In genomic region chr4:2071252-2071911, GRCh38 we compare ENCODE assay signal across 19 cellular contexts. TPM values are rescaled to one million over a fixed set of nuclear protein-coding genes. Genes with fewer than 3 reads are reported as not detected.
DNase-seq lines count a peak whose midpoint lies in the region; ATAC-seq, FAIRE-seq and TF ChIP-seq lines count a peak whose summit lies in the region.
"Had no signal": no experiment of that assay in that cellular context is flagged by ENCODE, and none has a peak within 500 bp of the region (broad histone marks: within the 10 kb centered on the region; RNA-seq: fewer than 3 reads in every experiment).

No MANE protein-coding gene starts in this region.

- no peak for TF ChIP-seq EP300 in HepG2 (IDR thresholded peaks at IDR 0.05; ENCODE audit: low read depth in 2 of 2, low read length in 2 of 2)
- no peak for TF ChIP-seq EP300 in HepG2 (CRISPR knock-in tag; IDR thresholded peaks at IDR 0.05; ENCODE audit: borderline replicate concordance)

- no peaks in the 10 kb centered on the region for H3K9me3 ChIP-seq in Panc1 (ENCODE audit: control insufficient read depth, insufficient read depth, low read depth, low read length)
- no peaks in the 10 kb centered on the region for H3K9me3 ChIP-seq in HepG2 (ENCODE audit: low read length)
- H3K9me3 ChIP-seq in spleen = no peaks in the 10 kb centered on the region

- no peaks in the 10 kb centered on the region for H3K79me2 ChIP-seq in HepG2 (ENCODE audit: insufficient read depth, low read length)

- H3K4me3 ChIP-seq in Panc1 (ENCODE audit: low read depth in 2 of 2, low read length in 2 of 2) = no peak overlapping the region
- peak overlapping the region; percentile 21 to 56 (median 40); a peak in 4 of 6 replicates for H3K4me3 ChIP-seq in HepG2 (replicated peaks in 1 of 3; ENCODE audit: insufficient read depth in 1 of 3, low read depth in 2 of 3, low read length in 3 of 3)
- no peak overlapping the region for H3K4me3 ChIP-seq in spleen
- H3K4me3 ChIP-seq: SK-N-MC had no signal

- H3K27ac ChIP-seq in Panc1 (ENCODE audit: low read length) (no peak overlapping the region), HepG2 (ENCODE audit: extremely low read length, insufficient read depth, low read length) (peak overlapping the region; percentile 45), spleen (no peak overlapping the region)
- H3K27ac ChIP-seq: brain microvascular endothelial cell, HL-60, KMS-11, SK-N-MC had no signal

- no peak overlapping the region for H2AFZ ChIP-seq in HepG2 (ENCODE audit: low read length)

- BruUV-seq in Panc1 (replicated peaks; lab: Mats Ljungman, UMichigan) (no TSS peak), HepG2 (replicated peaks; lab: Mats Ljungman, UMichigan) (no TSS peak)

- TF ChIP-seq POLR2A in HepG2 (IDR thresholded peaks at IDR 0.05; ENCODE audit: insufficient read depth in 1 of 2, low read depth in 2 of 2, low read length in 2 of 2) (no peak), spleen (IDR thresholded peaks at IDR 0.05) (no peak)

- no peak for TF ChIP-seq RAD21 in HepG2 (CRISPR knock-in tag; IDR thresholded peaks at IDR 0.05)

- CTCF ChIA-PET in Panc1 (lab: Charles Lee) (no interaction called here), HepG2 (lab: Yijun Ruan, JAX; ENCODE audit: low intra/inter-chr PET ratio, low total read pairs) (interaction anchor here (0.6 kb wide), 1 partner anchor 61 kb away, joined by 4 read pairs; no protein-coding TSS in a partner anchor)

- H3K9ac ChIP-seq in HepG2 (ENCODE audit: insufficient read depth, low read depth, low read length) = peak overlapping the region; percentile 38
- H3K9ac ChIP-seq: KMS-11 had no signal

- FAIRE-seq in HepG2 (lab: Jason Lieb, UNC) = no peak
- FAIRE-seq: keratinocyte had no signal

- H3K27me3 ChIP-seq in Panc1 (ENCODE audit: control insufficient read depth, insufficient read depth, low read length) (no peaks in the 10 kb centered on the region), HepG2 (ENCODE audit: control insufficient read depth in 1 of 2, insufficient read depth in 2 of 2, low read length in 2 of 2) (no peaks in the 10 kb centered on the region), spleen (replicated peaks in 1 of 7) (peaks cover 0 to 45% (median 0%) of the 10 kb centered on the region in 7 donors)
- H3K27me3 ChIP-seq: brain microvascular endothelial cell had no signal

- WGBS in HepG2 (ENCODE audit: low lambda C conversion rate) = 11% methylated on average over 7 of the region's 16 CpGs
- 62 to 86% (median 68%) methylated on average over 1 to 16 of the region's 16 CpGs for WGBS in spleen, 5 donors

- DNase-seq in activated effector memory CD4-positive, alpha-beta T cell treated with anti-CD3 and anti-CD28 coated beads, Interleukin-2, amount 50 U/mL, for 16 hours = peak; percentile 53
- no peak for DNase-seq in activated effector memory CD4-positive, alpha-beta T cell treated with Interleukin-2 at 50 U/mL for 16 hours
- DNase-seq in Panc1 (ENCODE audit: low read depth, low spot score) (no peak), HepG2 (ENCODE audit: low spot score) (no peak), spleen (peak; percentile 65), ureter (ENCODE audit: low spot score) (no peak)
- DNase-seq: activated CD4-positive, alpha-beta T cell treated with anti-CD3 and anti-CD28 coated beads, Interleukin-2, amount 10 ng/mL, durations not matched to agents 24 days and 14 days; activated naive CD4-positive, alpha-beta T cell treated with anti-CD3 and anti-CD28 coated beads, Interleukin-2, amount 10 ng/mL, durations not matched to agents 7 days and 5 days; brain microvascular endothelial cell; CD4-positive, CD25-positive, alpha-beta regulatory T cell; EL; NCI-H1048; stimulated activated naive CD4-positive, alpha-beta T cell had no signal

- H3K36me3 ChIP-seq in Panc1 (ENCODE audit: control insufficient read depth, insufficient read depth, low read length) (no peaks in the 10 kb centered on the region), HepG2 (replicated peaks in 1 of 2; ENCODE audit: control insufficient read depth in 1 of 2, insufficient read depth in 2 of 2, low read length in 2 of 2) (no peaks in the 10 kb centered on the region), spleen (no peaks in the 10 kb centered on the region)
- H3K36me3 ChIP-seq: brain microvascular endothelial cell had no signal

- no peaks in the 10 kb centered on the region for H4K20me1 ChIP-seq in HepG2 (ENCODE audit: insufficient read depth, low read length)

- TF ChIP-seq CTCF in Panc1 (IDR thresholded peaks at IDR 0.05) (no peak), HepG2 (CRISPR knock-in tag; IDR thresholded peaks at IDR 0.05) (peak; percentile 37), spleen (IDR thresholded peaks at IDR 0.05 in 8 of 11, conservative IDR thresholded peaks at IDR 0.05 in 3 of 11) (no peak)

- in situ Hi-C loops in Panc1 (cut with HindIII; ENCODE audit: low pct_unique_long_range_greater_than_20kb, low sequenced_read_pairs) (no loop called here), HepG2 (cut with HindIII; ENCODE audit: extremely low pct_ligation_motif_present, low pct_unique_long_range_greater_than_20kb) (no loop called here)

- peaks cover 7% of the 10 kb centered on the region for H3K4me1 ChIP-seq in Panc1 (ENCODE audit: control insufficient read depth, insufficient read depth, low read length)
- H3K4me1 ChIP-seq in HepG2 (ENCODE audit: insufficient read depth, low read length) = peaks cover 91% of the 10 kb centered on the region
- H3K4me1 ChIP-seq in spleen = peaks cover 0 to 20% (median 9%) of the 10 kb centered on the region in 6 donors

- ATAC-seq in Panc1 (peak; percentile 46), HepG2 (peak; percentile 57), GM21576 (IDR thresholded peaks at IDR 0.05; ENCODE audit: unreplicated experiment) (no peak), HG02973 (IDR thresholded peaks at IDR 0.05; ENCODE audit: unreplicated experiment) (no peak)

- peak overlapping the region; percentile 82 for H3K4me2 ChIP-seq in HepG2 (ENCODE audit: low read depth, low read length)
- H3K4me2 ChIP-seq: KMS-11 had no signal

- intact Hi-C loops in Panc1 (cut with micrococcal nuclease; ENCODE audit: unreplicated experiment) (no loop called here), HepG2 (cut with micrococcal nuclease; ENCODE audit: unreplicated experiment) (no loop called here), spleen (cut with DNase I; ENCODE audit: low total_unique reads) (no loop called here)

- POLR2A ChIA-PET in Panc1 (lab: Charles Lee) = no interaction called here
- POLR2A ChIA-PET in HepG2 (lab: Yijun Ruan, JAX) = no interaction called here

TF ChIP-seq in HepG2, 621 proteins besides CTCF, POLR2A, EP300 and RAD21 (continues in another document):
- TF ChIP-seq PRMT3 (CRISPR knock-in tag; IDR thresholded peaks at IDR 0.05; ENCODE audit: borderline replicate concordance, low read depth) (0 out of 2 replicates have a peak, but pooled peaks have one; percentile 4), CC2D1A (CRISPR knock-in tag; IDR thresholded peaks at IDR 0.05) (no peak), NFE2L1 (CRISPR knock-in tag; IDR thresholded peaks at IDR 0.05; ENCODE audit: borderline replicate concordance) (no peak), TFE3 (CRISPR knock-in tag; IDR thresholded peaks at IDR 0.05) (0 out of 2 replicates have a peak, but pooled peaks have one; percentile 31), PITX1 (CRISPR knock-in tag; IDR thresholded peaks at IDR 0.05) (peak; percentile 43; the same call in 1 of the 2 replicates)

RNA-seq across cellular contexts. Expression of gene NAT8L, which starts 12.3 kb away (rescaled TPM):
- total RNA-seq in Panc1 (2021; ENCODE audit: unreplicated experiment) (16.6 TPM), HepG2 (2016; rRNA removed; fragmentation: Illumina TruSeq; extraction: Trizol) (1.6 and 3.3 TPM in 2 replicates), spleen (1 to 10 TPM in 4 of 7 donors, under 1 TPM in 3; 0.50 to 3.1 (median 1.3) TPM), ureter (0.16 TPM)
- polyA plus RNA-seq in Panc1 (2012; ENCODE audit: insufficient read length) = 25.9 TPM
- total RNA-seq in HepG2 (2016; cell fraction: cytosol; rRNA removed; fragmentation: Illumina TruSeq; extraction: Trizol; ENCODE audit: low read depth) = 0.40 and 0.53 TPM in 2 replicates
- 1.7 and 3.2 TPM in 2 replicates for total RNA-seq in HepG2 (2016; cell fraction: insoluble cytoplasmic fraction; rRNA removed; fragmentation: Illumina TruSeq; extraction: Trizol)
- total RNA-seq in HepG2 (2016; cell fraction: membrane; rRNA removed; fragmentation: Illumina TruSeq; extraction: Trizol) = 1.5 and 1.7 TPM in 2 replicates
- total RNA-seq in HepG2 (2016; cell fraction: nucleus; rRNA removed; fragmentation: Illumina TruSeq; extraction: Trizol) = 2.9 and 3.4 TPM in 2 replicates
- polyA plus RNA-seq in HepG2 (2011; rRNA removed) (2.2 and 3.4 TPM in 2 replicates), spleen (under 1 TPM; 0.13 to 0.80 (median 0.29) TPM)
- polyA plus RNA-seq in HepG2 (2011; cell fraction: cytosol; rRNA removed) = 4.1 and 4.4 TPM in 2 replicates
- 11.8 TPM in 2 replicates for polyA plus RNA-seq in HepG2 (2011; cell fraction: nucleus; rRNA removed)
- 1.1 and 3.9 TPM in 2 replicates for polyA plus RNA-seq in HepG2 (2012)
- 0.63 and 0.64 TPM in 2 replicates for polyA plus RNA-seq in HepG2 (2016; cell fraction: cytosol; fragmentation: Illumina TruSeq; extraction: Trizol; ENCODE audit: low read depth)
- polyA plus RNA-seq in HepG2 (2016; cell fraction: insoluble cytoplasmic fraction; fragmentation: Illumina TruSeq; extraction: Trizol; ENCODE audit: low read depth) = 3.1 and 3.9 TPM in 2 replicates
- polyA plus RNA-seq in HepG2 (2016; cell fraction: membrane; fragmentation: Illumina TruSeq; extraction: Trizol; ENCODE audit: low read depth) = 1.5 and 1.8 TPM in 2 replicates
- polyA plus RNA-seq in HepG2 (2016; cell fraction: nucleus; fragmentation: Illumina TruSeq; extraction: Trizol; ENCODE audit: insufficient read depth, low read depth) = 8.3 and 8.8 TPM in 2 replicates
- 10.6 and 14.5 TPM in 2 replicates for polyA minus RNA-seq in HepG2 (2011; rRNA and poly(A)+ RNA removed; ENCODE audit: low replicate concordance)
- 3.8 and 4.2 TPM in 2 replicates for polyA minus RNA-seq in HepG2 (2011; cell fraction: cytosol; rRNA and poly(A)+ RNA removed)
- 2.4 and 2.9 TPM in 2 replicates for polyA minus RNA-seq in HepG2 (2011; cell fraction: nucleus; rRNA and poly(A)+ RNA removed)

Comparison
In these comparisons a context has a peak if more than half of its experiments do, and no peak if none do; other contexts are left out.
1. DNase-seq: peak in activated effector memory CD4-positive, alpha-beta T cell treated with anti-CD3 and anti-CD28 coated beads, Interleukin-2, amount 50 U/mL, for 16 hours (single experiment) and spleen (single experiment); none in activated effector memory CD4-positive, alpha-beta T cell treated with Interleukin-2 at 50 U/mL for 16 hours (single experiment), Panc1 (single experiment), HepG2 (single experiment) and ureter (single experiment).
2. ATAC-seq: peak in Panc1 (single experiment) and HepG2 (single experiment); none in GM21576 (single experiment) and HG02973 (single experiment).
3. H3K4me3 ChIP-seq: peak in HepG2 (3 of 3); none in Panc1 (0 of 2) and spleen (0 of 8).